ENCODE assay signal across 31 cellular contexts in the genomic region with DNA sequence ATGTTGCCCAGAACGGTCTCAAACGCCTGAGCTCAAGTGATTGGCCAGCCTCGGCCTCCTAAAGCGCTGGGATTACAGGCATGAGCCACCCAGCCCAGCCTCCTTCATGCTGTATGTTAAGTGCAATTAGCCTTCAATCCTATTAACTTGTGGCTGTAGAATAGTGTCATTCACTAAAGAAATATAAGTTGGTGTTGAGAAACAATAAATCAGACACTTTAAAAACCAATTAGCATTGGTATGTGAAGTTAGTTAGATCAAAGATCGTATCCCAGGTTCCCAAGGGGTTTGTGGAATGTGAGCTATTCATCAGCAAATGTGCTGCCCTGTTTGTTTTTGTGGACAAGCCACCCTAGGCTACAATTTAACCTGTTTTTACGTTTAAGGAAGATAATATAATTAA. TPM values are rescaled to one million over a fixed set of nuclear protein-coding genes. Genes with fewer than 3 reads are reported as not detected.
DNase-seq lines count a peak whose midpoint lies in the region; ATAC-seq, FAIRE-seq and TF ChIP-seq lines count a peak whose summit lies in the region.
"Had no signal": no experiment of that assay in that cellular context is flagged by ENCODE, and none has a peak within 500 bp of the region (broad histone marks: within the 10 kb centered on the region; RNA-seq: fewer than 3 reads in every experiment).

No MANE protein-coding gene starts in this region.

- ATAC-seq in GM19467 (IDR thresholded peaks at IDR 0.05; ENCODE audit: unreplicated experiment) (no peak), GM21526 (IDR thresholded peaks at IDR 0.05; ENCODE audit: low FRiP score, unreplicated experiment) (no peak)
- ATAC-seq: esophagus mucosa, foreskin keratinocyte, PC-3 had no signal

- H3K4me1 Mint-ChIP-seq in neural progenitor cell = peaks cover 8% of the 10 kb centered on the region

- H3K4me2 ChIP-seq in endothelial cell of umbilical vein (ENCODE audit: insufficient read depth, low read length) (no peak overlapping the region), neural progenitor cell (peak overlapping the region; percentile 48)

- H3K27ac ChIP-seq in HUES64 (ENCODE audit: low read depth, low read length) (peak overlapping the region; percentile 95), endothelial cell of umbilical vein (ENCODE audit: insufficient read depth, low read depth, low read length) (no peak overlapping the region), neural progenitor cell (peak overlapping the region; percentile 93), breast epithelium (no peak overlapping the region)
- H3K27ac ChIP-seq: foreskin keratinocyte, GM23248 had no signal

- in situ Hi-C loops in G401 (cut with HindIII; ENCODE audit: low sequenced_read_pairs) = no loop called here

- BruUV-seq in endothelial cell of umbilical vein (replicated peaks; lab: Mats Ljungman, UMichigan) = no TSS peak

- no peaks in the 10 kb centered on the region for H3K9me1 ChIP-seq in endothelial cell of umbilical vein (replicated peaks; ENCODE audit: control insufficient read depth, extremely low read depth, insufficient read depth, low read length)

- H4K20me1 ChIP-seq in endothelial cell of umbilical vein (replicated peaks; ENCODE audit: control insufficient read depth, extremely low read depth, insufficient read depth, low read length) (no peaks in the 10 kb centered on the region), neural progenitor cell (ENCODE audit: low read depth) (no peaks in the 10 kb centered on the region)

- CTCF ChIA-PET in endothelial cell of umbilical vein (lab: Charles Lee) = interaction anchor here (1.6 kb wide), 1 partner anchor 70 kb away, joined by 7 read pairs; no protein-coding TSS in a partner anchor

- no peak for TF ChIP-seq CTCF in endothelial cell of umbilical vein (IDR thresholded peaks at IDR 0.05; ENCODE audit: extremely low read depth in 1 of 2, insufficient read depth in 1 of 2, low read depth in 1 of 2, low read length in 2 of 2)
- no peak for TF ChIP-seq CTCF in neural progenitor cell (IDR thresholded peaks at IDR 0.05)
- no peak for TF ChIP-seq CTCF in breast epithelium (IDR thresholded peaks at IDR 0.05)

- H3K27me3 ChIP-seq in HUES64 (ENCODE audit: insufficient read depth, low read length) (no peaks in the 10 kb centered on the region), endothelial cell of umbilical vein (ENCODE audit: control insufficient read depth in 2 of 2, insufficient read depth in 2 of 2, low read length in 2 of 2) (no peaks in the 10 kb centered on the region), neural progenitor cell (no peaks in the 10 kb centered on the region), breast epithelium (no peaks in the 10 kb centered on the region)
- H3K27me3 ChIP-seq: foreskin keratinocyte had no signal

- intact Hi-C loops in endothelial cell of umbilical vein (cut with micrococcal nuclease) (no loop called here), breast epithelium (cut with DNase I; ENCODE audit: low total_unique reads) (no loop called here)

- H3K79me2 ChIP-seq in endothelial cell of umbilical vein (ENCODE audit: control insufficient read depth, insufficient read depth, low read length) (no peaks in the 10 kb centered on the region), neural progenitor cell (ENCODE audit: low read depth) (no peaks in the 10 kb centered on the region)

- H3K4me3 Mint-ChIP-seq in neural progenitor cell = no peak overlapping the region
- H3K4me3 Mint-ChIP-seq: activated CD4-positive, alpha-beta memory T cell treated with anti-CD3 and anti-CD28 coated beads for 36 hours; brain had no signal

- TF ChIP-seq POLR2A in endothelial cell of umbilical vein (IDR thresholded peaks at IDR 0.05; ENCODE audit: low read depth, low read length) = no peak
- no peak for TF ChIP-seq POLR2A in breast epithelium (IDR thresholded peaks at IDR 0.05)

- POLR2A ChIA-PET in endothelial cell of umbilical vein (lab: Charles Lee) = no interaction called here

- H3K9ac ChIP-seq in HUES64 (ENCODE audit: low read depth, low read length) = peak overlapping the region; percentile 67
- no peak overlapping the region for H3K9ac ChIP-seq in endothelial cell of umbilical vein (replicated peaks; ENCODE audit: extremely low read depth, insufficient read depth, low read length)
- H3K9ac ChIP-seq in neural progenitor cell = no peak overlapping the region
- H3K9ac ChIP-seq: GM23248 had no signal

- H3K9me3 ChIP-seq in HUES64 (ENCODE audit: insufficient read depth, low read depth, low read length) = no peaks in the 10 kb centered on the region
- no peaks in the 10 kb centered on the region for H3K9me3 ChIP-seq in endothelial cell of umbilical vein (replicated peaks; ENCODE audit: control insufficient read depth, insufficient read depth, low read length)
- H3K9me3 ChIP-seq in neural progenitor cell (ENCODE audit: low read depth) = no peaks in the 10 kb centered on the region
- no peaks in the 10 kb centered on the region for H3K9me3 ChIP-seq in breast epithelium

- no peaks in the 10 kb centered on the region for H3K36me3 Mint-ChIP-seq in neural progenitor cell
- H3K36me3 Mint-ChIP-seq: activated CD4-positive, alpha-beta memory T cell treated with anti-CD3 and anti-CD28 coated beads for 36 hours; brain had no signal

- no peaks in the 10 kb centered on the region for H3K36me3 ChIP-seq in HUES64 (ENCODE audit: insufficient read depth, low read length)
- H3K36me3 ChIP-seq in endothelial cell of umbilical vein (ENCODE audit: control insufficient read depth in 2 of 2, extremely low read depth in 1 of 2, insufficient read depth in 2 of 2, low read length in 2 of 2) = no peaks in the 10 kb centered on the region
- no peaks in the 10 kb centered on the region for H3K36me3 ChIP-seq in neural progenitor cell
- H3K36me3 ChIP-seq in breast epithelium = no peaks in the 10 kb centered on the region

- 50% methylated on average over 5 of the region's 6 CpGs for WGBS in HUES64

- DNase-seq in G401 (ENCODE audit: low spot score) (peak; percentile 34), endothelial cell of umbilical vein (ENCODE audit: low read depth, low spot score) (no peak), neural progenitor cell (ENCODE audit: low spot score) (peak; percentile 65), breast epithelium (ENCODE audit: low spot score in 2 of 2) (no peak)
- no peak for DNase-seq in stimulated activated CD4-positive, alpha-beta T cell treated with anti-CD3 and anti-CD28 coated beads, Interleukin-4, amount 100 ng/mL, for 24 hours
- DNase-seq: ACHN; activated CD4-positive, alpha-beta memory T cell treated with anti-CD3 and anti-CD28 coated beads for 36 hours; activated gamma-delta T cell; activated T-cell treated with anti-CD3 and anti-CD28 coated beads for 4 hours; DMS53; effector memory CD4-positive, alpha-beta T cell; foreskin keratinocyte; GM23248; hypothalamus; kidney glomerular epithelial cell; NCI-H1092; NCI-H2081; NCI-H345; NCI-H748 treated with DMSO at 0.1 percent for 48 hours; PC-3; retina; Right ventricle myocardium superior; stimulated activated CD4-positive, alpha-beta T cell treated with anti-CD3 and anti-CD28 coated beads, Interleukin-4, amount 100 ng/mL, for 4 hours; stimulated activated naive CD4-positive, alpha-beta T cell; T1000 had no signal

- H3K4me3 ChIP-seq in HUES64 (ENCODE audit: low read length) (peak overlapping the region; percentile 18; the same call in 1 of the 2 replicates), endothelial cell of umbilical vein (replicated peaks in 1 of 3; ENCODE audit: insufficient read depth in 1 of 3, low read depth in 1 of 3, low read length in 3 of 3) (no peak overlapping the region), neural progenitor cell (no peak overlapping the region), breast epithelium (no peak overlapping the region)
- H3K4me3 ChIP-seq: GM23248 had no signal

- H3K27me3 Mint-ChIP-seq in neural progenitor cell (ENCODE audit: insufficient read depth, low read depth) = peaks cover 6% of the 10 kb centered on the region
- H3K27me3 Mint-ChIP-seq: activated CD4-positive, alpha-beta memory T cell treated with anti-CD3 and anti-CD28 coated beads for 36 hours; brain had no signal

- H3K9me3 Mint-ChIP-seq in neural progenitor cell = no peaks in the 10 kb centered on the region
- H3K9me3 Mint-ChIP-seq: activated CD4-positive, alpha-beta memory T cell treated with anti-CD3 and anti-CD28 coated beads for 36 hours; brain had no signal

- no peak overlapping the region for H3K27ac Mint-ChIP-seq in neural progenitor cell
- H3K27ac Mint-ChIP-seq: activated CD4-positive, alpha-beta memory T cell treated with anti-CD3 and anti-CD28 coated beads for 36 hours had no signal

- FAIRE-seq in endothelial cell of umbilical vein (lab: Jason Lieb, UNC) = peak; percentile 24
- FAIRE-seq: colon had no signal

- H3K4me1 ChIP-seq in HUES64 (ENCODE audit: insufficient read depth, low read length) (peaks cover 38% of the 10 kb centered on the region), endothelial cell of umbilical vein (ENCODE audit: control insufficient read depth, extremely low read depth, insufficient read depth, low read length) (peaks cover 4% of the 10 kb centered on the region), neural progenitor cell (peaks cover 20% of the 10 kb centered on the region), breast epithelium (no peaks in the 10 kb centered on the region)
- H3K4me1 ChIP-seq: foreskin keratinocyte had no signal

- no peak overlapping the region for H2AFZ ChIP-seq in endothelial cell of umbilical vein (ENCODE audit: low read depth, low read length)
- no peak overlapping the region for H2AFZ ChIP-seq in neural progenitor cell (replicated peaks)
- H2AFZ ChIP-seq: GM23248 had no signal

- peaks cover 36% of the 10 kb centered on the region for H3F3A ChIP-seq in neural progenitor cell (ENCODE audit: low read depth)

- dilution Hi-C loops in endothelial cell of umbilical vein (cut with MboI; ENCODE audit: extremely low pct_ligation_motif_present, low sequenced_read_pairs) = no loop called here

TF ChIP-seq in endothelial cell of umbilical vein, 7 proteins besides CTCF, POLR2A, EP300 and RAD21:
- no peak for TF ChIP-seq FOS (IDR thresholded peaks at IDR 0.05; ENCODE audit: borderline replicate concordance, insufficient read depth, low read length)
- no peak for TF ChIP-seq GATA2 (IDR thresholded peaks at IDR 0.05; ENCODE audit: insufficient read depth, insufficient read length, low read depth, low read length)

RNA-seq across cellular contexts. Expression of gene PIK3CB, which starts 11.0 kb away (rescaled TPM):
- 25.4 and 38.0 TPM in 2 replicates for total RNA-seq in G401 (2014; rRNA removed; shearing (Covaris generic))
- 18.1 TPM for polyA plus RNA-seq in HUES64 (2013, experiment 1 of 2)
- polyA plus RNA-seq in HUES64 (2013, experiment 2 of 2) = 24.6 TPM
- 28.4 and 29.8 TPM in 2 replicates for total RNA-seq in endothelial cell of umbilical vein
- 6.2 and 9.0 TPM in 2 replicates for polyA plus RNA-seq in endothelial cell of umbilical vein
- 9.0 and 9.7 TPM in 2 replicates for polyA plus RNA-seq in endothelial cell of umbilical vein (2011; cell fraction: cytosol; rRNA removed)
- 12.2 and 16.6 TPM in 2 replicates for polyA plus RNA-seq in endothelial cell of umbilical vein (2011; cell fraction: nucleus; rRNA removed)
- polyA plus RNA-seq in endothelial cell of umbilical vein (2012) = 7.8 and 12.0 TPM in 2 replicates
- polyA minus RNA-seq in endothelial cell of umbilical vein = 13.0 and 13.7 TPM in 2 replicates
- polyA minus RNA-seq in endothelial cell of umbilical vein (2011; cell fraction: cytosol; rRNA and poly(A)+ RNA removed) = 9.5 TPM
- 32.1 and 36.8 TPM in 2 replicates for polyA minus RNA-seq in endothelial cell of umbilical vein (2011; cell fraction: nucleus; rRNA and poly(A)+ RNA removed)
- 11.1 and 17.7 TPM in 2 replicates for total RNA-seq in neural progenitor cell (ENCODE audit: low replicate concordance)
- total RNA-seq in breast epithelium = 10 to 100 TPM; 30.5 to 46.2 (median 31.7) TPM

Comparison
In these comparisons a context has a peak if more than half of its experiments do, and no peak if none do; other contexts are left out.
1. DNase-seq: peak in G401 (single experiment) and neural progenitor cell (single experiment); none in endothelial cell of umbilical vein (single experiment), stimulated activated CD4-positive, alpha-beta T cell treated with anti-CD3 and anti-CD28 coated beads, Interleukin-4, amount 100 ng/mL, for 24 hours (single experiment) and breast epithelium (0 of 2).
2. H3K27ac ChIP-seq: peak in HUES64 (single experiment) and neural progenitor cell (single experiment); none in endothelial cell of umbilical vein (single experiment) and breast epithelium (0 of 2).